In the genomic region with DNA sequence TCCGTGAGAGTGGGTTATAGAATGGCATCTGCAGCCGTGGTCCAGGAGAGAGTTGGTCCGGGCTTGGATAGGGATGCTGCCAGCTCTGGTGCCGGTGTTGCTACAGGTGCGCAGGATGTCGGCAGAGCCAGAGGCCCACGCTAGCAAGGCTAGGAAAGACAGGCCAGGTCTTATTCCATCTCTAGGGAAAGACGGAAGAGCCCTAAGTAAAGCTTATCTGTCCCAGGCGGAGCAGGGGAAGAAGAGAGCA, we compare ENCODE assay signal across 9 cellular contexts. TPM values are rescaled to one million over a fixed set of nuclear protein-coding genes. Genes with fewer than 3 reads are reported as not detected.
A peak's percentile ranks its signal among the peaks of the same experiment; 100 is the strongest.
DNase-seq lines count a peak whose midpoint lies in the region; ATAC-seq, FAIRE-seq and TF ChIP-seq lines count a peak whose summit lies in the region.
"Had no signal": no experiment of that assay in that cellular context is flagged by ENCODE, and none has a peak within 500 bp of the region (broad histone marks: within the 10 kb centered on the region; RNA-seq: fewer than 3 reads in every experiment).

No MANE protein-coding gene starts in this region.

- POLR2A ChIA-PET in HepG2 (lab: Yijun Ruan, JAX), result interaction anchor here (0.8 to 22.7 kb wide), 37 partner anchors 9 to 1158 kb away, joined by 3 to 977 read pairs (median 5); a partner anchor contains a TSS

- peak overlapping the region; percentile 94 for H3K9ac ChIP-seq in HepG2 (ENCODE audit: insufficient read depth, low read depth, low read length)

- no TSS peak for BruUV-seq in Calu3 (replicated peaks; lab: Mats Ljungman, UMichigan)
- BruUV-seq in HepG2 (replicated peaks; lab: Mats Ljungman, UMichigan), result no TSS peak

- under 1% methylated on average over 9 of the region's 9 CpGs for WGBS in HepG2 (ENCODE audit: low lambda C conversion rate)

- no peaks in the 10 kb centered on the region; a peak in 1 of 5 replicates for H3K27me3 ChIP-seq in HepG2 (ENCODE audit: control insufficient read depth in 1 of 2, insufficient read depth in 2 of 2, low read length in 2 of 2)
- no peaks in the 10 kb centered on the region for H3K27me3 ChIP-seq in tibial artery

- peaks cover 11% of the 10 kb centered on the region for H4K20me1 ChIP-seq in HepG2 (ENCODE audit: insufficient read depth, low read length)

- no peaks in the 10 kb centered on the region for H3K9me3 Mint-ChIP-seq in Calu3 (ENCODE audit: low read depth, unreplicated experiment)
- no peaks in the 10 kb centered on the region for H3K9me3 Mint-ChIP-seq in activated naive CD4-positive, alpha-beta T cell treated with anti-CD3 and anti-CD28 coated beads, Interleukin-2, amount 50 U/mL, for 72 hours

- no peaks in the 10 kb centered on the region for H3K27me3 Mint-ChIP-seq in Calu3 (ENCODE audit: unreplicated experiment)

- peak overlapping the region; percentile 82 for H3K4me3 Mint-ChIP-seq in Calu3 (ENCODE audit: low read depth, unreplicated experiment)

- ATAC-seq in HG02610 (IDR thresholded peaks at IDR 0.05; ENCODE audit: unreplicated experiment), result peak; percentile 1
- peak; percentile 5 to 14 for ATAC-seq in activated naive CD4-positive, alpha-beta T cell treated with anti-CD3 and anti-CD28 coated beads, Interleukin-2, amount 50 U/mL, for 72 hours
- no peak for ATAC-seq in HepG2
- ATAC-seq in HG02852 (IDR thresholded peaks at IDR 0.05; ENCODE audit: unreplicated experiment), result no peak

- TF ChIP-seq RAD21 in HepG2 (CRISPR knock-in tag; IDR thresholded peaks at IDR 0.05), result no peak

- H3K27ac Mint-ChIP-seq in Calu3 (ENCODE audit: unreplicated experiment), result peak overlapping the region; percentile 69
- peak overlapping the region; percentile 76 to 92 for H3K27ac Mint-ChIP-seq in activated naive CD4-positive, alpha-beta T cell treated with anti-CD3 and anti-CD28 coated beads, Interleukin-2, amount 50 U/mL, for 72 hours

- no peak for FAIRE-seq in HepG2 (lab: Jason Lieb, UNC)

- H3K4me2 ChIP-seq in HepG2 (ENCODE audit: low read depth, low read length), result peak overlapping the region; percentile 100

- CTCF ChIA-PET in Calu3 (lab: Charles Lee), result interaction anchor here (0.9 to 2.5 kb wide), 7 partner anchors 12 to 56 kb away, joined by 3 to 9 read pairs (median 5); a partner anchor contains a TSS
- CTCF ChIA-PET in HepG2 (lab: Yijun Ruan, JAX; ENCODE audit: low intra/inter-chr PET ratio, low total read pairs), result interaction anchor here (1.0 to 2.1 kb wide), 2 partner anchors 21 to 25 kb away, joined by 3 to 6 read pairs; a partner anchor contains a TSS

- peaks cover 37% of the 10 kb centered on the region for H3K79me2 ChIP-seq in HepG2 (ENCODE audit: insufficient read depth, low read length)

- peak overlapping the region; percentile 62 for H2AFZ ChIP-seq in HepG2 (ENCODE audit: low read length)

- intact Hi-C loops in Calu3 (cut with micrococcal nuclease; ENCODE audit: unreplicated experiment) (no loop called here), HepG2 (cut with micrococcal nuclease; ENCODE audit: unreplicated experiment) (no loop called here), tibial artery (cut with DNase I; ENCODE audit: low total_unique reads) (no loop called here)

- H3K4me3 ChIP-seq in HepG2 (replicated peaks in 1 of 3; ENCODE audit: insufficient read depth in 1 of 3, low read depth in 2 of 3, low read length in 3 of 3), result peak overlapping the region; percentile 91 to 98 (median 93)
- H3K4me3 ChIP-seq in tibial artery, result peak overlapping the region; percentile 87 to 98

- no peak for TF ChIP-seq POLR2A in HepG2 (IDR thresholded peaks at IDR 0.05; ENCODE audit: insufficient read depth in 1 of 2, low read depth in 2 of 2, low read length in 2 of 2)

- H3K36me3 ChIP-seq in HepG2 (replicated peaks in 1 of 2; ENCODE audit: control insufficient read depth in 1 of 2, insufficient read depth in 2 of 2, low read length in 2 of 2), result peaks cover 17 to 25% of the 10 kb centered on the region in 2 experiments
- peaks cover 12 to 30% (median 24%) of the 10 kb centered on the region in 3 donors for H3K36me3 ChIP-seq in tibial artery

- H3K27ac ChIP-seq in HepG2 (ENCODE audit: extremely low read length, insufficient read depth, low read length), result peak overlapping the region; percentile 66
- peak overlapping the region; percentile 86 to 94 for H3K27ac ChIP-seq in tibial artery

- no peak for TF ChIP-seq EP300 in HepG2 (IDR thresholded peaks at IDR 0.05; ENCODE audit: low read depth in 2 of 2, low read length in 2 of 2)
- peak; percentile 52; the same call in 1 of the 2 replicates for TF ChIP-seq EP300 in HepG2 (CRISPR knock-in tag; IDR thresholded peaks at IDR 0.05; ENCODE audit: borderline replicate concordance)

- H3K9me3 ChIP-seq in HepG2 (ENCODE audit: low read length) (no peaks in the 10 kb centered on the region), tibial artery (no peaks in the 10 kb centered on the region)

- TF ChIP-seq CTCF in Calu3 (IDR thresholded peaks at IDR 0.05; ENCODE audit: unreplicated experiment) (no peak), HepG2 (CRISPR knock-in tag; IDR thresholded peaks at IDR 0.05) (no peak), tibial artery (IDR thresholded peaks at IDR 0.05) (no peak)

- peaks cover 40% of the 10 kb centered on the region for H3K36me3 Mint-ChIP-seq in Calu3 (ENCODE audit: insufficient read depth, unreplicated experiment)
- peaks cover 31 to 32% of the 10 kb centered on the region in 2 donors for H3K36me3 Mint-ChIP-seq in activated naive CD4-positive, alpha-beta T cell treated with anti-CD3 and anti-CD28 coated beads, Interleukin-2, amount 50 U/mL, for 72 hours

- peaks cover 30% of the 10 kb centered on the region for H3K4me1 Mint-ChIP-seq in Calu3 (ENCODE audit: low read depth, unreplicated experiment)

- H3K4me1 ChIP-seq in HepG2 (ENCODE audit: insufficient read depth, low read length) (peaks cover 69% of the 10 kb centered on the region), tibial artery (peaks cover 0 to 47% (median 30%) of the 10 kb centered on the region in 4 donors)

- in situ Hi-C loops in HepG2 (cut with HindIII; ENCODE audit: extremely low pct_ligation_motif_present, low pct_unique_long_range_greater_than_20kb), result loop anchor here (25.0 kb wide), 1 partner anchor 823 kb away; a partner anchor contains a TSS

- DNase-seq in Calu3, result no peak
- DNase-seq in activated naive CD4-positive, alpha-beta T cell treated with anti-CD3 and anti-CD28 coated beads, Interleukin-2, amount 50 U/mL, for 72 hours (ENCODE audit: low spot score in 2 of 2), result peak in 1 of 2 donors; percentile 21
- no peak for DNase-seq in HepG2 (ENCODE audit: low spot score)
- DNase-seq in tibial artery, result no peak
- DNase-seq in activated gamma-delta T cell (lab: John Stamatoyannopoulos, UW), result no peak
- no peak for DNase-seq in NCI-H2081 (lab: John Stamatoyannopoulos, UW)

RNA-seq across cellular contexts. Expression of a gene that starts 0.5 kb away (rescaled TPM):
- total RNA-seq in Calu3 (2022), result 259 and 289 TPM in 2 replicates
- total RNA-seq in activated naive CD4-positive, alpha-beta T cell treated with anti-CD3 and anti-CD28 coated beads, Interleukin-2, amount 50 U/mL, for 72 hours, result 100 to 1,000 TPM; 355 to 401 TPM
- total RNA-seq in HepG2 (2016; rRNA removed; fragmentation: Illumina TruSeq; extraction: Trizol), result 608 and 713 TPM in 2 replicates
- 168 and 169 TPM in 2 replicates for total RNA-seq in HepG2 (2016; cell fraction: cytosol; rRNA removed; fragmentation: Illumina TruSeq; extraction: Trizol; ENCODE audit: low read depth)
- 588 and 713 TPM in 2 replicates for total RNA-seq in HepG2 (2016; cell fraction: insoluble cytoplasmic fraction; rRNA removed; fragmentation: Illumina TruSeq; extraction: Trizol)
- 219 and 226 TPM in 2 replicates for total RNA-seq in HepG2 (2016; cell fraction: membrane; rRNA removed; fragmentation: Illumina TruSeq; extraction: Trizol)
- 227 and 232 TPM in 2 replicates for total RNA-seq in HepG2 (2016; cell fraction: nucleus; rRNA removed; fragmentation: Illumina TruSeq; extraction: Trizol)
- 144 and 159 TPM in 2 replicates for polyA plus RNA-seq in HepG2 (2011; rRNA removed)
- polyA plus RNA-seq in HepG2 (2011; cell fraction: cytosol; rRNA removed), result 166 and 205 TPM in 2 replicates
- polyA plus RNA-seq in HepG2 (2011; cell fraction: nucleus; rRNA removed), result 178 and 230 TPM in 2 replicates
- polyA plus RNA-seq in HepG2 (2012), result 318 and 352 TPM in 2 replicates
- polyA plus RNA-seq in HepG2 (2016; cell fraction: cytosol; fragmentation: Illumina TruSeq; extraction: Trizol; ENCODE audit: low read depth), result 166 and 179 TPM in 2 replicates
- 679 and 694 TPM in 2 replicates for polyA plus RNA-seq in HepG2 (2016; cell fraction: insoluble cytoplasmic fraction; fragmentation: Illumina TruSeq; extraction: Trizol; ENCODE audit: low read depth)
- 175 and 190 TPM in 2 replicates for polyA plus RNA-seq in HepG2 (2016; cell fraction: membrane; fragmentation: Illumina TruSeq; extraction: Trizol; ENCODE audit: low read depth)
- polyA plus RNA-seq in HepG2 (2016; cell fraction: nucleus; fragmentation: Illumina TruSeq; extraction: Trizol; ENCODE audit: insufficient read depth, low read depth), result 333 and 365 TPM in 2 replicates
- polyA minus RNA-seq in HepG2 (2011; rRNA and poly(A)+ RNA removed; ENCODE audit: low replicate concordance), result 25.5 and 44.3 TPM in 2 replicates
- 59.6 and 69.7 TPM in 2 replicates for polyA minus RNA-seq in HepG2 (2011; cell fraction: cytosol; rRNA and poly(A)+ RNA removed)
- 42.1 and 46.1 TPM in 2 replicates for polyA minus RNA-seq in HepG2 (2011; cell fraction: nucleus; rRNA and poly(A)+ RNA removed)

RNA-seq across cellular contexts. Expression of a gene that starts 5.0 kb away (rescaled TPM):
- total RNA-seq in Calu3 (2022), result 0.47 and 0.98 TPM in 2 replicates
- total RNA-seq in activated naive CD4-positive, alpha-beta T cell treated with anti-CD3 and anti-CD28 coated beads, Interleukin-2, amount 50 U/mL, for 72 hours, result 1 to 10 TPM in 1 of 2 donors, under 1 TPM in 1; 0.49 to 2.2 TPM
- 3.1 and 5.8 TPM in 2 replicates for total RNA-seq in HepG2 (2016; rRNA removed; fragmentation: Illumina TruSeq; extraction: Trizol)
- 2.1 and 4.3 TPM in 2 replicates for total RNA-seq in HepG2 (2016; cell fraction: cytosol; rRNA removed; fragmentation: Illumina TruSeq; extraction: Trizol; ENCODE audit: low read depth)
- 4.0 and 5.2 TPM in 2 replicates for total RNA-seq in HepG2 (2016; cell fraction: insoluble cytoplasmic fraction; rRNA removed; fragmentation: Illumina TruSeq; extraction: Trizol)
- total RNA-seq in HepG2 (2016; cell fraction: membrane; rRNA removed; fragmentation: Illumina TruSeq; extraction: Trizol), result 2.2 and 3.3 TPM in 2 replicates
- 4.1 and 5.6 TPM in 2 replicates for total RNA-seq in HepG2 (2016; cell fraction: nucleus; rRNA removed; fragmentation: Illumina TruSeq; extraction: Trizol)
- 2.7 and 3.6 TPM in 2 replicates for polyA plus RNA-seq in HepG2 (2011; rRNA removed)
- 2.3 and 4.4 TPM in 2 replicates for polyA plus RNA-seq in HepG2 (2011; cell fraction: cytosol; rRNA removed)
- polyA plus RNA-seq in HepG2 (2011; cell fraction: nucleus; rRNA removed), result 11.8 and 15.0 TPM in 2 replicates
- 2.5 and 2.7 TPM in 2 replicates for polyA plus RNA-seq in HepG2 (2012)
- 3.0 and 3.4 TPM in 2 replicates for polyA plus RNA-seq in HepG2 (2016; cell fraction: cytosol; fragmentation: Illumina TruSeq; extraction: Trizol; ENCODE audit: low read depth)
- 2.7 and 3.0 TPM in 2 replicates for polyA plus RNA-seq in HepG2 (2016; cell fraction: insoluble cytoplasmic fraction; fragmentation: Illumina TruSeq; extraction: Trizol; ENCODE audit: low read depth)
- 1.9 and 2.4 TPM in 2 replicates for polyA plus RNA-seq in HepG2 (2016; cell fraction: membrane; fragmentation: Illumina TruSeq; extraction: Trizol; ENCODE audit: low read depth)
- 6.4 and 7.9 TPM in 2 replicates for polyA plus RNA-seq in HepG2 (2016; cell fraction: nucleus; fragmentation: Illumina TruSeq; extraction: Trizol; ENCODE audit: insufficient read depth, low read depth)
- 1.6 and 7.9 TPM in 2 replicates for polyA minus RNA-seq in HepG2 (2011; rRNA and poly(A)+ RNA removed; ENCODE audit: low replicate concordance)
- 2.1 TPM in 2 replicates for polyA minus RNA-seq in HepG2 (2011; cell fraction: cytosol; rRNA and poly(A)+ RNA removed)
- polyA minus RNA-seq in HepG2 (2011; cell fraction: nucleus; rRNA and poly(A)+ RNA removed), result 3.9 and 4.2 TPM in 2 replicates
- total RNA-seq: RPMI7951 had no signal

RNA-seq across cellular contexts. Expression of a gene that starts 5.9 kb away (rescaled TPM):
- total RNA-seq in Calu3 (2022) (38.0 and 39.2 TPM in 2 replicates), HepG2 (2016; rRNA removed; fragmentation: Illumina TruSeq; extraction: Trizol) (71.2 and 78.7 TPM in 2 replicates)
- 10 to 100 TPM; 36.8 to 64.2 TPM for total RNA-seq in activated naive CD4-positive, alpha-beta T cell treated with anti-CD3 and anti-CD28 coated beads, Interleukin-2, amount 50 U/mL, for 72 hours
- 68.4 and 89.8 TPM in 2 replicates for total RNA-seq in HepG2 (2016; cell fraction: cytosol; rRNA removed; fragmentation: Illumina TruSeq; extraction: Trizol; ENCODE audit: low read depth)
- total RNA-seq in HepG2 (2016; cell fraction: insoluble cytoplasmic fraction; rRNA removed; fragmentation: Illumina TruSeq; extraction: Trizol), result 67.6 and 78.5 TPM in 2 replicates
- 77.6 and 98.8 TPM in 2 replicates for total RNA-seq in HepG2 (2016; cell fraction: membrane; rRNA removed; fragmentation: Illumina TruSeq; extraction: Trizol)
- 54.8 and 64.3 TPM in 2 replicates for total RNA-seq in HepG2 (2016; cell fraction: nucleus; rRNA removed; fragmentation: Illumina TruSeq; extraction: Trizol)
- polyA plus RNA-seq in HepG2 (2011; rRNA removed), result 60.5 and 63.9 TPM in 2 replicates
- 49.4 and 73.1 TPM in 2 replicates for polyA plus RNA-seq in HepG2 (2011; cell fraction: cytosol; rRNA removed)
- polyA plus RNA-seq in HepG2 (2011; cell fraction: nucleus; rRNA removed), result 212 and 227 TPM in 2 replicates
- polyA plus RNA-seq in HepG2 (2012), result 50.7 and 62.7 TPM in 2 replicates
- polyA plus RNA-seq in HepG2 (2016; cell fraction: cytosol; fragmentation: Illumina TruSeq; extraction: Trizol; ENCODE audit: low read depth), result 103 and 134 TPM in 2 replicates
- polyA plus RNA-seq in HepG2 (2016; cell fraction: insoluble cytoplasmic fraction; fragmentation: Illumina TruSeq; extraction: Trizol; ENCODE audit: low read depth), result 96.0 and 104 TPM in 2 replicates
- polyA plus RNA-seq in HepG2 (2016; cell fraction: membrane; fragmentation: Illumina TruSeq; extraction: Trizol; ENCODE audit: low read depth), result 99.3 and 118 TPM in 2 replicates
- polyA plus RNA-seq in HepG2 (2016; cell fraction: nucleus; fragmentation: Illumina TruSeq; extraction: Trizol; ENCODE audit: insufficient read depth, low read depth), result 175 and 183 TPM in 2 replicates
- polyA minus RNA-seq in HepG2 (2011; rRNA and poly(A)+ RNA removed; ENCODE audit: low replicate concordance), result 16.0 and 62.4 TPM in 2 replicates
- 10.1 and 13.6 TPM in 2 replicates for polyA minus RNA-seq in HepG2 (2011; cell fraction: cytosol; rRNA and poly(A)+ RNA removed)
- 35.1 and 41.2 TPM in 2 replicates for polyA minus RNA-seq in HepG2 (2011; cell fraction: nucleus; rRNA and poly(A)+ RNA removed)

RNA-seq across cellular contexts. Expression of a gene that starts 10.9 kb away (rescaled TPM):
- total RNA-seq in Calu3 (2022) (288 and 359 TPM in 2 replicates), HepG2 (2016; rRNA removed; fragmentation: Illumina TruSeq; extraction: Trizol) (716 and 834 TPM in 2 replicates)
- total RNA-seq in activated naive CD4-positive, alpha-beta T cell treated with anti-CD3 and anti-CD28 coated beads, Interleukin-2, amount 50 U/mL, for 72 hours, result 100 to 1,000 TPM; 452 to 507 TPM
- total RNA-seq in HepG2 (2016; cell fraction: cytosol; rRNA removed; fragmentation: Illumina TruSeq; extraction: Trizol; ENCODE audit: low read depth), result 203 and 215 TPM in 2 replicates
- 729 and 850 TPM in 2 replicates for total RNA-seq in HepG2 (2016; cell fraction: insoluble cytoplasmic fraction; rRNA removed; fragmentation: Illumina TruSeq; extraction: Trizol)
- 201 TPM in 2 replicates for total RNA-seq in HepG2 (2016; cell fraction: membrane; rRNA removed; fragmentation: Illumina TruSeq; extraction: Trizol)
- 350 and 410 TPM in 2 replicates for total RNA-seq in HepG2 (2016; cell fraction: nucleus; rRNA removed; fragmentation: Illumina TruSeq; extraction: Trizol)
- polyA plus RNA-seq in HepG2 (2011; rRNA removed), result 332 and 362 TPM in 2 replicates
- polyA plus RNA-seq in HepG2 (2011; cell fraction: cytosol; rRNA removed), result 139 and 148 TPM in 2 replicates
- 1,051 and 1,099 TPM in 2 replicates for polyA plus RNA-seq in HepG2 (2011; cell fraction: nucleus; rRNA removed)
- 349 and 352 TPM in 2 replicates for polyA plus RNA-seq in HepG2 (2012)
- polyA plus RNA-seq in HepG2 (2016; cell fraction: cytosol; fragmentation: Illumina TruSeq; extraction: Trizol; ENCODE audit: low read depth), result 217 and 232 TPM in 2 replicates
- 820 and 900 TPM in 2 replicates for polyA plus RNA-seq in HepG2 (2016; cell fraction: insoluble cytoplasmic fraction; fragmentation: Illumina TruSeq; extraction: Trizol; ENCODE audit: low read depth)
- polyA plus RNA-seq in HepG2 (2016; cell fraction: membrane; fragmentation: Illumina TruSeq; extraction: Trizol; ENCODE audit: low read depth), result 168 and 182 TPM in 2 replicates
- 846 and 908 TPM in 2 replicates for polyA plus RNA-seq in HepG2 (2016; cell fraction: nucleus; fragmentation: Illumina TruSeq; extraction: Trizol; ENCODE audit: insufficient read depth, low read depth)
- 65.6 and 111 TPM in 2 replicates for polyA minus RNA-seq in HepG2 (2011; rRNA and poly(A)+ RNA removed; ENCODE audit: low replicate concordance)
- 47.8 and 52.0 TPM in 2 replicates for polyA minus RNA-seq in HepG2 (2011; cell fraction: cytosol; rRNA and poly(A)+ RNA removed)
- 120 and 160 TPM in 2 replicates for polyA minus RNA-seq in HepG2 (2011; cell fraction: nucleus; rRNA and poly(A)+ RNA removed)

RNA-seq across cellular contexts. Expression of a gene that starts 11.8 kb away (rescaled TPM):
- total RNA-seq in Calu3 (2022) (95.9 and 103 TPM in 2 replicates), HepG2 (2016; rRNA removed; fragmentation: Illumina TruSeq; extraction: Trizol) (65.9 and 86.8 TPM in 2 replicates)
- total RNA-seq in activated naive CD4-positive, alpha-beta T cell treated with anti-CD3 and anti-CD28 coated beads, Interleukin-2, amount 50 U/mL, for 72 hours, result 10 to 100 TPM; 81.5 to 90.7 TPM
- total RNA-seq in HepG2 (2016; cell fraction: cytosol; rRNA removed; fragmentation: Illumina TruSeq; extraction: Trizol; ENCODE audit: low read depth), result 17.8 and 17.9 TPM in 2 replicates
- total RNA-seq in HepG2 (2016; cell fraction: insoluble cytoplasmic fraction; rRNA removed; fragmentation: Illumina TruSeq; extraction: Trizol), result 59.1 and 93.8 TPM in 2 replicates
- total RNA-seq in HepG2 (2016; cell fraction: membrane; rRNA removed; fragmentation: Illumina TruSeq; extraction: Trizol), result 39.1 and 41.7 TPM in 2 replicates
- 72.5 and 77.1 TPM in 2 replicates for total RNA-seq in HepG2 (2016; cell fraction: nucleus; rRNA removed; fragmentation: Illumina TruSeq; extraction: Trizol)
- 48.2 and 59.0 TPM in 2 replicates for polyA plus RNA-seq in HepG2 (2011; rRNA removed)
- 20.8 and 23.9 TPM in 2 replicates for polyA plus RNA-seq in HepG2 (2011; cell fraction: cytosol; rRNA removed)
- polyA plus RNA-seq in HepG2 (2011; cell fraction: nucleus; rRNA removed), result 197 and 225 TPM in 2 replicates
- 61.6 and 78.3 TPM in 2 replicates for polyA plus RNA-seq in HepG2 (2012)
- polyA plus RNA-seq in HepG2 (2016; cell fraction: cytosol; fragmentation: Illumina TruSeq; extraction: Trizol; ENCODE audit: low read depth), result 13.8 and 14.9 TPM in 2 replicates
- 59.9 and 61.7 TPM in 2 replicates for polyA plus RNA-seq in HepG2 (2016; cell fraction: insoluble cytoplasmic fraction; fragmentation: Illumina TruSeq; extraction: Trizol; ENCODE audit: low read depth)
- polyA plus RNA-seq in HepG2 (2016; cell fraction: membrane; fragmentation: Illumina TruSeq; extraction: Trizol; ENCODE audit: low read depth), result 28.2 and 30.6 TPM in 2 replicates
- polyA plus RNA-seq in HepG2 (2016; cell fraction: nucleus; fragmentation: Illumina TruSeq; extraction: Trizol; ENCODE audit: insufficient read depth, low read depth), result 186 and 241 TPM in 2 replicates
- polyA minus RNA-seq in HepG2 (2011; rRNA and poly(A)+ RNA removed; ENCODE audit: low replicate concordance), result 71.7 and 184 TPM in 2 replicates
- 31.6 and 52.6 TPM in 2 replicates for polyA minus RNA-seq in HepG2 (2011; cell fraction: cytosol; rRNA and poly(A)+ RNA removed)
- polyA minus RNA-seq in HepG2 (2011; cell fraction: nucleus; rRNA and poly(A)+ RNA removed), result 113 and 130 TPM in 2 replicates

Comparison
In these comparisons a context has a peak if more than half of its experiments do, and no peak if none do; other contexts are left out.
1. ATAC-seq: peak in HG02610 (single experiment) and activated naive CD4-positive, alpha-beta T cell treated with anti-CD3 and anti-CD28 coated beads, Interleukin-2, amount 50 U/mL, for 72 hours (2 of 2); none in HepG2 (single experiment) and HG02852 (single experiment).